Comparison of ENCODE assay signal across 10 cellular contexts in the genomic region with DNA sequence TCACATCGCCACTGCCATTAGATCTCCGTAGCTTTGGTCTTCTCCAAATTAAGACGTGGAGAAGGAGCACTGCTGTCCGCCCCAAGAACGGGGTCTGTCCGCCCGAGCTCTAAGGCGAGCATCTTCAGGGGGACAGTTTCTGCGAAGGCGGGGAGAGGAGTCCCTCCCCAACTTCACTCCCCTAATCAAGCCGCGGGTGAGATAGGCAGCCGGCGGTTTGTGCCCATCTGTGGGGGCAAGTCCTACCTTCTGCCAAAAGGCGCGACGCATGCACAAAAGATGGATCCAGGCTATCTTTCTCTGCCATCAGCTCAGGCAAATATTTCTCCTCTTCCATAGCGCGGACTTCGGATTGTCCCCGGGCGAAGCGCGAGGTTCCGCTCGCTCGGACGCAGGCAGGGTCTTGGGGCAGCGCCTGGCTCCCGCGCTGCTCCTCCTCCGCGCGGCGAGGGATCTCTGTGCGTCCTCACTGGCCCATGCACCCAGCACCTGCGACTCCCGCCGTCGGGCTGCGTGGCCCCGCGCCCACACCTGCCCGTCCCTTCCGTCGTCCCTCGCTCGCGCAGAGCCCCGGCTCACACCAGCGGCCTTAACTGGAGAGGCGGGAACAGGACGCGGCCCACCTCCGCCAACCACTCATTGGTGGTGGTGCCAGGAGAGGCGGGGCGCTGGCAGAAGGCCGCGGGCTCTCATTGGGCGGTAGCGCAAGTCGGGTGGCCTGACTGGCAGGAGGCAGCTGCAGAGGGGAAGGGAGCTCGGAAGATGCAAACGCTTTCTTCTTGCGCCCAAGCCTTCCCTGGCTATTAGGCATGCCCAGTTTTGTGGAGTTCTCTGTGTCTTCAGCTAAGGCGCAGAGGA. TPM values are rescaled to one million over a fixed set of nuclear protein-coding genes. Genes with fewer than 3 reads are reported as not detected.
DNase-seq lines count a peak whose midpoint lies in the region; ATAC-seq, FAIRE-seq and TF ChIP-seq lines count a peak whose summit lies in the region.
"Had no signal": no experiment of that assay in that cellular context is flagged by ENCODE, and none has a peak within 500 bp of the region (broad histone marks: within the 10 kb centered on the region; RNA-seq: fewer than 3 reads in every experiment).

A gene (minus strand): TSS at position 614 of the 858 bp plus-strand sequence.

- TF ChIP-seq CTCF in GM12878 (IDR thresholded peaks at IDR 0.05 in 2 of 3, conservative IDR thresholded peaks at IDR 0.05 in 1 of 3; ENCODE audit: control insufficient read depth in 2 of 3, extremely low read depth in 1 of 3, insufficient read depth in 1 of 3, low read depth in 3 of 3, low read length in 3 of 3), result no peak
- no peak for TF ChIP-seq CTCF in gastrocnemius medialis (IDR thresholded peaks at IDR 0.05 in 4 of 5, conservative IDR thresholded peaks at IDR 0.05 in 1 of 5)

- peak; percentile 100 for ATAC-seq in GM18868 (IDR thresholded peaks at IDR 0.05; ENCODE audit: unreplicated experiment)
- peak; percentile 100 for ATAC-seq in HG03039 (IDR thresholded peaks at IDR 0.05; ENCODE audit: unreplicated experiment)
- ATAC-seq in GM12878, result peak; percentile 100
- peak; percentile 56 to 81 for ATAC-seq in gastrocnemius medialis

- DNase-seq in AG08396 (ENCODE audit: low spot score) (peak; percentile 5), NCI-H460 (ENCODE audit: extremely low read depth, low read depth) (peak; percentile 23), GM12878 (ENCODE audit: low read depth, low spot score) (peak; percentile 31), immature natural killer cell (peak; percentile 40 to 59 (median 45)), gastrocnemius medialis (peak; percentile 32 to 74), NAMALWA (ENCODE audit: low spot score) (no peak)

- H3K9me3 Mint-ChIP-seq in immature natural killer cell, result peaks cover 0 to 36% (median 4%) of the 10 kb centered on the region in 6 donors

- H3K4me1 ChIP-seq in GM12878 (ENCODE audit: control insufficient read depth, insufficient read depth, low read length) (no peaks in the 10 kb centered on the region), gastrocnemius medialis (no peaks in the 10 kb centered on the region)

- CTCF ChIA-PET in GM12878 (lab: Yijun Ruan, JAX), result interaction anchor here (0.6 to 2.4 kb wide), 5 partner anchors 16 to 955 kb away, joined by 3 to 7 read pairs (median 3); no protein-coding TSS in a partner anchor

- H3K9ac ChIP-seq in GM12878 (ENCODE audit: control insufficient read depth, insufficient read depth, low read length), result no peak within 1 kb of the TSS

- WGBS in GM12878 (ENCODE audit: insufficient coverage, insufficient replicate concordance, low lambda C conversion rate, missing lambda C conversion rate), result 26% methylated on average over 63 of the region's 66 CpGs

- H3K9me3 ChIP-seq in GM12878 (replicated peaks; ENCODE audit: control insufficient read depth, insufficient read depth, low read length) (no peaks in the 10 kb centered on the region), gastrocnemius medialis (no peaks in the 10 kb centered on the region)

- peaks cover 0 to 5% (median 0%) of the 10 kb centered on the region in 3 donors for H3K36me3 Mint-ChIP-seq in immature natural killer cell
- H3K36me3 Mint-ChIP-seq: activated naive CD8-positive, alpha-beta T cell had no signal

- FAIRE-seq in GM12878 (lab: Jason Lieb, UNC), result no peak
- FAIRE-seq: G401.6 had no signal

- in situ Hi-C loops in GM12878 (cut with MboI), result no loop called here
- in situ Hi-C loops in gastrocnemius medialis (cut with MboI; ENCODE audit: low sequenced_read_pairs in 4 of 4), result no loop called here

- peak within 1 kb of the TSS; percentile 73 for H2AFZ ChIP-seq in GM12878 (ENCODE audit: control insufficient read depth, low read depth, low read length)

- intact Hi-C loops in GM12878 (cut with micrococcal nuclease; ENCODE audit: unreplicated experiment), result loop anchor here (10.0 kb wide), 1 partner anchor 499 kb away; no protein-coding TSS in a partner anchor
- intact Hi-C loops in gastrocnemius medialis (cut with DNase I; ENCODE audit: low total_unique reads), result no loop called here

- H3K27ac ChIP-seq in GM12878 (ENCODE audit: control insufficient read depth, insufficient read depth), result no peak within 1 kb of the TSS
- H3K27ac ChIP-seq in gastrocnemius medialis, result no peak within 1 kb of the TSS

- no peak for TF ChIP-seq RAD21 in GM12878 (IDR thresholded peaks at IDR 0.05; ENCODE audit: insufficient read depth, low read depth, low read length)

- POLR2A ChIA-PET in GM12878 (lab: Charles Lee), result no interaction called here

- H3K4me3 Mint-ChIP-seq in immature natural killer cell, result peak within 1 kb of the TSS; percentile 63 to 80 (median 71)
- H3K4me3 Mint-ChIP-seq: activated naive CD8-positive, alpha-beta T cell had no signal

- no peak for TF ChIP-seq EP300 in GM12878 (IDR thresholded peaks at IDR 0.05; ENCODE audit: borderline replicate concordance in 1 of 2, control insufficient read depth in 1 of 2, low read depth in 2 of 2, low read length in 2 of 2)

- H3K27me3 ChIP-seq in GM12878 (replicated peaks in 1 of 2; ENCODE audit: control insufficient read depth in 2 of 2, insufficient read depth in 2 of 2, low read length in 1 of 2), result peaks cover 0 to 3% of the 10 kb centered on the region in 2 experiments; a peak in 1 of 4 replicates
- peaks cover 0 to 8% (median 5%) of the 10 kb centered on the region in 3 donors for H3K27me3 ChIP-seq in gastrocnemius medialis

- H3K4me3 ChIP-seq in GM12878 (peak within 1 kb of the TSS; percentile 67), gastrocnemius medialis (peak within 1 kb of the TSS; percentile 28 to 56 (median 44))

- H3K36me3 ChIP-seq in GM12878 (ENCODE audit: control insufficient read depth in 2 of 2, insufficient read depth in 2 of 2, low read length in 1 of 2) (no peaks in the 10 kb centered on the region), gastrocnemius medialis (no peaks in the 10 kb centered on the region)

- RAD21 ChIA-PET in GM12878 (lab: Charles Lee; ENCODE audit: unreplicated experiment), result interaction anchor here (1.3 kb wide), 2 partner anchors 12 to 477 kb away, joined by 3 read pairs; no protein-coding TSS in a partner anchor

- BruUV-seq in GM12878 (replicated peaks; lab: Mats Ljungman, UMichigan), result no TSS peak

- SMC1A ChIA-PET in GM12878 (lab: Charles Lee; ENCODE audit: uncharacterized antibody, unreplicated experiment), result interaction anchor here (0.5 to 2.2 kb wide), 6 partner anchors 18 to 1517 kb away, joined by 3 to 5 read pairs (median 3); no protein-coding TSS in a partner anchor

- H4K20me1 ChIP-seq in GM12878 (ENCODE audit: control insufficient read depth, insufficient read depth), result no peaks in the 10 kb centered on the region

- TF ChIP-seq POLR2A in GM12878 (IDR thresholded peaks at IDR 0.05; ENCODE audit: low read depth, low read length) (no peak), gastrocnemius medialis (IDR thresholded peaks at IDR 0.05) (no peak)

- peak within 1 kb of the TSS; percentile 66 for H3K4me2 ChIP-seq in GM12878 (ENCODE audit: control insufficient read depth, insufficient read depth)

- peaks cover 0 to 7% (median 6%) of the 10 kb centered on the region in 3 donors for H3K27me3 Mint-ChIP-seq in immature natural killer cell (ENCODE audit: low read depth in 3 of 3)

- peaks cover 3 to 6% of the 10 kb centered on the region in 2 donors for H3K4me1 Mint-ChIP-seq in immature natural killer cell

- no peak within 1 kb of the TSS for H3K27ac Mint-ChIP-seq in immature natural killer cell
- H3K27ac Mint-ChIP-seq: activated naive CD8-positive, alpha-beta T cell had no signal

- H3K79me2 ChIP-seq in GM12878 (ENCODE audit: control insufficient read depth, insufficient read depth, low read length), result no peaks in the 10 kb centered on the region

TF ChIP-seq in GM12878, 131 proteins besides CTCF, POLR2A, EP300 and RAD21 (continues in another document):
- TF ChIP-seq, protein P1, sequence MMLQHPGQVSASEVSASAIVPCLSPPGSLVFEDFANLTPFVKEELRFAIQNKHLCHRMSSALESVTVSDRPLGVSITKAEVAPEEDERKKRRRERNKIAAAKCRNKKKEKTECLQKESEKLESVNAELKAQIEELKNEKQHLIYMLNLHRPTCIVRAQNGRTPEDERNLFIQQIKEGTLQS (IDR thresholded peaks at IDR 0.05; ENCODE audit: borderline replicate concordance, extremely low read depth, low read depth, low read length), result no peak
- TF ChIP-seq, protein P2, sequence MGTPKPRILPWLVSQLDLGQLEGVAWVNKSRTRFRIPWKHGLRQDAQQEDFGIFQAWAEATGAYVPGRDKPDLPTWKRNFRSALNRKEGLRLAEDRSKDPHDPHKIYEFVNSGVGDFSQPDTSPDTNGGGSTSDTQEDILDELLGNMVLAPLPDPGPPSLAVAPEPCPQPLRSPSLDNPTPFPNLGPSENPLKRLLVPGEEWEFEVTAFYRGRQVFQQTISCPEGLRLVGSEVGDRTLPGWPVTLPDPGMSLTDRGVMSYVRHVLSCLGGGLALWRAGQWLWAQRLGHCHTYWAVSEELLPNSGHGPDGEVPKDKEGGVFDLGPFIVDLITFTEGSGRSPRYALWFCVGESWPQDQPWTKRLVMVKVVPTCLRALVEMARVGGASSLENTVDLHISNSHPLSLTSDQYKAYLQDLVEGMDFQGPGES (IDR thresholded peaks at IDR 0.05), result peak; percentile 68

RNA-seq across cellular contexts. Expression of the gene that starts here (rescaled TPM):
- not detected in 2 replicates for total RNA-seq in NCI-H460 (2014; rRNA removed; shearing (Covaris generic))
- polyA plus RNA-seq in NCI-H460 (2014; cell fraction: nucleus; rRNA removed), result not detected in 2 replicates
- 0.21 and 0.27 TPM in 2 replicates for total RNA-seq in GM12878 (2013; cell fraction: nucleolus; rRNA removed)
- total RNA-seq in GM12878 (2014; rRNA removed) (0.11 TPM in 1 of 2 replicates, not detected in the other), GM12878 (2014; rRNA removed; fragmentation: Illumina TruSeq; extraction: Trizol) (not detected in 2 replicates), GM12878 (2021) (not detected in 2 replicates), gastrocnemius medialis (under 1 TPM in 1 of 4 donors, not detected in 3; 0.44 TPM)
- polyA plus RNA-seq in GM12878 (2011; ENCODE audit: low read depth), result not detected
- polyA plus RNA-seq in GM12878 (2011; rRNA removed) (0.56 and 0.85 TPM in 2 replicates), GM12878 (2014; fragmentation: Illumina TruSeq; extraction: Trizol) (not detected in 2 replicates), GM12878 (2014; fragmentation: Nextera tagmentation; extraction: Ambion mirVana) (not detected), GM12878 (2014; rRNA removed) (not detected in 2 replicates), GM12878 (2016; fragmentation: Nextera tagmentation; extraction: Ambion mirVana) (not detected), immature natural killer cell (not detected)
- polyA plus RNA-seq in GM12878 (2011; cell fraction: cytosol; rRNA removed), result 0.64 and 0.78 TPM in 2 replicates
- polyA plus RNA-seq in GM12878 (2011; cell fraction: nucleus; rRNA removed), result 1.2 and 1.4 TPM in 2 replicates
- not detected in 2 replicates for polyA plus RNA-seq in GM12878 (2012)
- 0.95 and 1.4 TPM in 2 replicates for polyA minus RNA-seq in GM12878 (2011; rRNA and poly(A)+ RNA removed)
- polyA minus RNA-seq in GM12878 (2011; cell fraction: cytosol; rRNA and poly(A)+ RNA removed), result not detected in 2 replicates
- polyA minus RNA-seq in GM12878 (2011; cell fraction: nucleus; rRNA and poly(A)+ RNA removed), result 7.0 and 11.2 TPM in 2 replicates

Comparison
In these comparisons a context has a peak if more than half of its experiments do, and no peak if none do; other contexts are left out.
1. Peak in DNase-seq in NCI-H460; RNA of the gene not detected or under 1 TPM.
2. Peak in DNase-seq in immature natural killer cell; RNA of the gene not detected or under 1 TPM.
3. Peak in DNase-seq, ATAC-seq and H3K4me3 ChIP-seq in gastrocnemius medialis; RNA of the gene not detected or under 1 TPM.